ENCODE assay signal across 1 cellular context in the genomic region with DNA sequence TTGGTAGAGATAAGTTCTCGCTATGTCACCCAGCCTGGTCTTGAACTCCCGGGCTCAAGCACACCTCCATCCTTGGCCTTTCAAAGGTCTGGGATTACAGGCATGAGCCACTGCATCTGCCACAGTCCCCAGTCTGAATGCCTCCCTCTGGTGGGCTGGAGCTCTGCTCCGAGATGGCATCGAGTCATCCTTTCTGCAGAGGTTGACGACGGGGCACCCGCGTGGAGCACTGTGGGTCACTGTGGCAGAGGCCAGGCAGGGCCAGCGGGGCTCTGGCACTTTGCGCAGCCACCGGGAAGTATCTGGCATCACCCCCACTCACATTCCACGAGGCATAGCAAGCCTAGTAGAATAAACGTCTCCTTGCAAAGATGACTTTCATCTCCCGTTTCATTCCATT.
TF ChIP-seq lines count a peak whose summit lies in the region.

No MANE protein-coding gene starts in this region.

TF ChIP-seq in GM23338, 12 proteins besides CTCF, POLR2A, EP300 and RAD21 (continued from another document):
- TF ChIP-seq NANOG (IDR thresholded peaks at IDR 0.05; ENCODE audit: borderline replicate concordance), result no peak
- no peak for TF ChIP-seq JUNB (IDR thresholded peaks at IDR 0.05; ENCODE audit: unreplicated experiment)
- TF ChIP-seq, protein P1, sequence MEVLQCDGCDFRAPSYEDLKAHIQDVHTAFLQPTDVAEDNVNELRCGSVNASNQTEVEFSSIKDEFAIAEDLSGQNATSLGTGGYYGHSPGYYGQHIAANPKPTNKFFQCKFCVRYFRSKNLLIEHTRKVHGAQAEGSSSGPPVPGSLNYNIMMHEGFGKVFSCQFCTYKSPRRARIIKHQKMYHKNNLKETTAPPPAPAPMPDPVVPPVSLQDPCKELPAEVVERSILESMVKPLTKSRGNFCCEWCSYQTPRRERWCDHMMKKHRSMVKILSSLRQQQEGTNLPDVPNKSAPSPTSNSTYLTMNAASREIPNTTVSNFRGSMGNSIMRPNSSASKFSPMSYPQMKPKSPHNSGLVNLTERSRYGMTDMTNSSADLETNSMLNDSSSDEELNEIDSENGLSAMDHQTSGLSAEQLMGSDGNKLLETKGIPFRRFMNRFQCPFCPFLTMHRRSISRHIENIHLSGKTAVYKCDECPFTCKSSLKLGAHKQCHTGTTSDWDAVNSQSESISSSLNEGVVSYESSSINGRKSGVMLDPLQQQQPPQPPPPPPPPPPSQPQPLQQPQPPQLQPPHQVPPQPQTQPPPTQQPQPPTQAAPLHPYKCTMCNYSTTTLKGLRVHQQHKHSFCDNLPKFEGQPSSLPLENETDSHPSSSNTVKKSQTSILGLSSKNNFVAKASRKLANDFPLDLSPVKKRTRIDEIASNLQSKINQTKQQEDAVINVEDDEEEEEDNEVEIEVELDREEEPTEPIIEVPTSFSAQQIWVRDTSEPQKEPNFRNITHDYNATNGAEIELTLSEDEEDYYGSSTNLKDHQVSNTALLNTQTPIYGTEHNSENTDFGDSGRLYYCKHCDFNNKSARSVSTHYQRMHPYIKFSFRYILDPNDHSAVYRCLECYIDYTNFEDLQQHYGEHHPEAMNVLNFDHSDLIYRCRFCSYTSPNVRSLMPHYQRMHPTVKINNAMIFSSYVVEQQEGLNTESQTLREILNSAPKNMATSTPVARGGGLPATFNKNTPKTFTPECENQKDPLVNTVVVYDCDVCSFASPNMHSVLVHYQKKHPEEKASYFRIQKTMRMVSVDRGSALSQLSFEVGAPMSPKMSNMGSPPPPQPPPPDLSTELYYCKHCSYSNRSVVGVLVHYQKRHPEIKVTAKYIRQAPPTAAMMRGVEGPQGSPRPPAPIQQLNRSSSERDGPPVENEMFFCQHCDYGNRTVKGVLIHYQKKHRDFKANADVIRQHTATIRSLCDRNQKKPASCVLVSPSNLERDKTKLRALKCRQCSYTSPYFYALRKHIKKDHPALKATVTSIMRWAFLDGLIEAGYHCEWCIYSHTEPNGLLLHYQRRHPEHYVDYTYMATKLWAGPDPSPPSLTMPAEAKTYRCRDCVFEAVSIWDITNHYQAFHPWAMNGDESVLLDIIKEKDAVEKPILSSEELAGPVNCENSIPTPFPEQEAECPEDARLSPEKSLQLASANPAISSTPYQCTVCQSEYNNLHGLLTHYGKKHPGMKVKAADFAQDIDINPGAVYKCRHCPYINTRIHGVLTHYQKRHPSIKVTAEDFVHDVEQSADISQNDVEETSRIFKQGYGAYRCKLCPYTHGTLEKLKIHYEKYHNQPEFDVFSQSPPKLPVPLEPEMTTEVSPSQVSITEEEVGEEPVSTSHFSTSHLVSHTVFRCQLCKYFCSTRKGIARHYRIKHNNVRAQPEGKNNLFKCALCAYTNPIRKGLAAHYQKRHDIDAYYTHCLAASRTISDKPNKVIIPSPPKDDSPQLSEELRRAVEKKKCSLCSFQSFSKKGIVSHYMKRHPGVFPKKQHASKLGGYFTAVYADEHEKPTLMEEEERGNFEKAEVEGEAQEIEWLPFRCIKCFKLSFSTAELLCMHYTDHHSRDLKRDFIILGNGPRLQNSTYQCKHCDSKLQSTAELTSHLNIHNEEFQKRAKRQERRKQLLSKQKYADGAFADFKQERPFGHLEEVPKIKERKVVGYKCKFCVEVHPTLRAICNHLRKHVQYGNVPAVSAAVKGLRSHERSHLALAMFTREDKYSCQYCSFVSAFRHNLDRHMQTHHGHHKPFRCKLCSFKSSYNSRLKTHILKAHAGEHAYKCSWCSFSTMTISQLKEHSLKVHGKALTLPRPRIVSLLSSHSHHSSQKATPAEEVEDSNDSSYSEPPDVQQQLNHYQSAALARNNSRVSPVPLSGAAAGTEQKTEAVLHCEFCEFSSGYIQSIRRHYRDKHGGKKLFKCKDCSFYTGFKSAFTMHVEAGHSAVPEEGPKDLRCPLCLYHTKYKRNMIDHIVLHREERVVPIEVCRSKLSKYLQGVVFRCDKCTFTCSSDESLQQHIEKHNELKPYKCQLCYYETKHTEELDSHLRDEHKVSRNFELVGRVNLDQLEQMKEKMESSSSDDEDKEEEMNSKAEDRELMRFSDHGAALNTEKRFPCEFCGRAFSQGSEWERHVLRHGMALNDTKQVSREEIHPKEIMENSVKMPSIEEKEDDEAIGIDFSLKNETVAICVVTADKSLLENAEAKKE (CRISPR knock-in tag; IDR thresholded peaks at IDR 0.05), result no peak
- no peak for TF ChIP-seq ZNF331 (CRISPR knock-in tag; IDR thresholded peaks at IDR 0.05; ENCODE audit: low read depth)
- no peak for TF ChIP-seq CREB1 (CRISPR knock-in tag; IDR thresholded peaks at IDR 0.05; ENCODE audit: low read depth)
